In genomic region chr4:498328-498919, GRCh38 we compare ENCODE assay signal across 8 cellular contexts. TPM values are rescaled to one million over a fixed set of nuclear protein-coding genes. Genes with fewer than 3 reads are reported as not detected.
DNase-seq lines count a peak whose midpoint lies in the region; ATAC-seq and FAIRE-seq lines count a peak whose summit lies in the region.

No MANE protein-coding gene starts in this region.

- H3K4me3 Mint-ChIP-seq in activated naive CD8-positive, alpha-beta T cell treated with anti-CD3 and anti-CD28 coated beads, Interleukin-2, amount 10 ng/mL, durations not matched to agents 7 days and 5 days, result peak overlapping the region; percentile 88

- no peaks in the 10 kb centered on the region for H3K27me3 Mint-ChIP-seq in activated naive CD8-positive, alpha-beta T cell treated with anti-CD3 and anti-CD28 coated beads, Interleukin-2, amount 10 ng/mL, durations not matched to agents 7 days and 5 days

- peaks cover 68% of the 10 kb centered on the region for H3K36me3 Mint-ChIP-seq in activated naive CD8-positive, alpha-beta T cell treated with anti-CD3 and anti-CD28 coated beads, Interleukin-2, amount 10 ng/mL, durations not matched to agents 7 days and 5 days

- H3K4me1 ChIP-seq in iPS-20b (ENCODE audit: insufficient read depth, low read length), result peaks cover 3% of the 10 kb centered on the region

- peak overlapping the region; percentile 65 for H3K27ac ChIP-seq in iPS-20b (ENCODE audit: low read length)

- peaks cover 23% of the 10 kb centered on the region for H3K4me1 Mint-ChIP-seq in activated naive CD8-positive, alpha-beta T cell treated with anti-CD3 and anti-CD28 coated beads, Interleukin-2, amount 10 ng/mL, durations not matched to agents 7 days and 5 days

- peak overlapping the region; percentile 96 for H3K4me3 ChIP-seq in iPS-20b (ENCODE audit: low read length)

- no peak for DNase-seq in activated naive CD8-positive, alpha-beta T cell treated with anti-CD3 and anti-CD28 coated beads, Interleukin-2, amount 10 ng/mL, durations not matched to agents 7 days and 5 days
- DNase-seq in stimulated activated naive CD8-positive, alpha-beta T cell treated with anti-CD3 and anti-CD28 coated beads, Interleukin-15, Interleukin-2, amounts not matched to agents 100 U/mL and 50 U/mL, for 24 hours, result peak; percentile 14
- no peak for DNase-seq in mesenteric fat pad (ENCODE audit: low spot score)
- DNase-seq in NCI-H2081 (lab: John Stamatoyannopoulos, UW), result no peak
- DNase-seq in GM19239 (ENCODE audit: insufficient read length, low spot score), result no peak

- ATAC-seq in GM18870 (IDR thresholded peaks at IDR 0.05; ENCODE audit: unreplicated experiment) (peak; percentile 15), HG03175 (IDR thresholded peaks at IDR 0.05; ENCODE audit: unreplicated experiment) (peak; percentile 29)
- ATAC-seq in activated naive CD8-positive, alpha-beta T cell treated with anti-CD3 and anti-CD28 coated beads, Interleukin-2, amount 10 ng/mL, durations not matched to agents 7 days and 5 days (ENCODE audit: low read depth), result peak; percentile 35
- peak; percentile 6 for ATAC-seq in stimulated activated naive CD8-positive, alpha-beta T cell treated with anti-CD3 and anti-CD28 coated beads, Interleukin-15, Interleukin-2, amounts not matched to agents 100 U/mL and 50 U/mL, for 24 hours

- no peak for FAIRE-seq in GM19239 (lab: Jason Lieb, UNC)

- peaks cover 38% of the 10 kb centered on the region for H3K36me3 ChIP-seq in iPS-20b (ENCODE audit: insufficient read depth, low read depth, low read length)

- peak overlapping the region; percentile 96 for H3K9ac ChIP-seq in iPS-20b (ENCODE audit: low read depth, low read length)

- POLR2A ChIA-PET in activated naive CD8-positive, alpha-beta T cell treated with anti-CD3 and anti-CD28 coated beads, Interleukin-2, amount 10 ng/mL, durations not matched to agents 7 days and 5 days (lab: Charles Lee), result interaction anchor here (0.6 to 3.4 kb wide), 7 partner anchors 15 to 417 kb away, joined by 3 to 31 read pairs (median 6); partner anchors contain the start of gene ZNF718

- H3K27me3 ChIP-seq in iPS-20b (ENCODE audit: insufficient read depth, low read length), result no peaks in the 10 kb centered on the region

- H3K27ac Mint-ChIP-seq in activated naive CD8-positive, alpha-beta T cell treated with anti-CD3 and anti-CD28 coated beads, Interleukin-2, amount 10 ng/mL, durations not matched to agents 7 days and 5 days, result peak overlapping the region; percentile 95

- peaks cover 16% of the 10 kb centered on the region for H3K9me3 ChIP-seq in iPS-20b (ENCODE audit: insufficient read depth, low read depth, low read length)

- H3K9me3 Mint-ChIP-seq in activated naive CD8-positive, alpha-beta T cell treated with anti-CD3 and anti-CD28 coated beads, Interleukin-2, amount 10 ng/mL, durations not matched to agents 7 days and 5 days, result peaks cover 15% of the 10 kb centered on the region

RNA-seq across cellular contexts. Expression of gene ZNF721, which starts 0.5 kb away (rescaled TPM):
- 10 to 100 TPM; 46.4 to 49.7 TPM for total RNA-seq in activated naive CD8-positive, alpha-beta T cell treated with anti-CD3 and anti-CD28 coated beads, Interleukin-2, amount 10 ng/mL, durations not matched to agents 7 days and 5 days
- 18.2 TPM for total RNA-seq in mesenteric fat pad

RNA-seq across cellular contexts. Expression of gene PIGG, which starts 0.6 kb away (rescaled TPM):
- 10 to 100 TPM; 71.6 to 80.4 TPM for total RNA-seq in activated naive CD8-positive, alpha-beta T cell treated with anti-CD3 and anti-CD28 coated beads, Interleukin-2, amount 10 ng/mL, durations not matched to agents 7 days and 5 days
- 45.1 TPM for total RNA-seq in mesenteric fat pad
